8 cellular contexts compared by ENCODE assay signal in the genomic region with DNA sequence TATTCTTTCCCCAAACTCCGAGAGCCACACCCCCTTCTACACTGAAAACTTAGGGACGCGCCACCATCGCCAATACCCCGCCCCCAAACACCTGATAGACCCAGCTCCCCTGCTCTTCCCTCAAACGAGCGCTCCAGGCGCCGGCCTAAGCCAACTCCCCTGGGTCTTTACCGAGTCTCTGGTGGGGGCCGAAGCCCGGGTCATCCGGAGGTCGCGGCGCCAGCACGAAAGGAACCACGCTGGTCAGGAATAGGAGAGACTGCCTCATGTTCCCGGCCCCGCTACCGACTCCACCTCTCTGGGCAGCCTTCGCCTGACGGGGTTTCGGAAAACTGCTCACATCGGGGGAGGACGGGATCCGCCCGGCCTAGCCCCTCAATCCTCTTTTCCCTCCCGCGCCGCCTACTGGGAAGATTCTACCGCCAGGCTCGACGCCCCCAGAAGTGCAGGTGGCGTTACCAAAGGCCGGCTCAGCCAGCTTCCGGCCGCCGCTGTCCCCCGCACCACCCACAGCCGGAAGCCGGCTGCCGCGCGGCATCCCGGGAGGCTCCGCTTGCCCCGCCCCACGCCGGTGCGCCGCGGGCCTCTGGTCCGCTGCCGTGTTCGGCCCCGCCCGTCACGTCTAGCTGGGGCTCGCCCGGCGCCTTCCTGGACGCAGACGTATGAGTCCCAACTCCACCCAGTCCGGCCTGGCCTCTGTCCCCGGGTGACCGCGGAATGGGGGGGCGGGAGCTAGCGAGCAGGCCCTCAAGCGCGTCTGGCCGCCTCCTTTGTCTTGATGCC. TPM values are rescaled to one million over a fixed set of nuclear protein-coding genes. Genes with fewer than 3 reads are reported as not detected.
DNase-seq lines count a peak whose midpoint lies in the region; ATAC-seq and TF ChIP-seq lines count a peak whose summit lies in the region.

TSS of gene ADAM17 (minus strand) at position 493 of the 783 bp plus-strand sequence. CDS start at position 268, 225 bp downstream.

- intact Hi-C loops in mammary epithelial cell (cut with micrococcal nuclease): loop anchor here (1.0 to 5.0 kb wide), 6 partner anchors 52 to 246 kb away; partner anchors contain the start of genes CPSF3 and ITGB1BP1

- ATAC-seq in GM18868 (IDR thresholded peaks at IDR 0.05; ENCODE audit: unreplicated experiment) (peak; percentile 85), HG03108 (IDR thresholded peaks at IDR 0.05; ENCODE audit: unreplicated experiment) (peak; percentile 88)

- peak within 1 kb of the TSS; percentile 91 for H2AFZ ChIP-seq in mammary epithelial cell (ENCODE audit: low read depth, low read length)

- H3K36me3 ChIP-seq in WERI-Rb-1 (peaks cover 16% of the 10 kb centered on the region), mammary epithelial cell (ENCODE audit: insufficient read depth, low read length) (no peaks in the 10 kb centered on the region)

- H3K27me3 ChIP-seq in WERI-Rb-1 (ENCODE audit: insufficient read depth, low read depth, severe bottlenecking) (no peaks in the 10 kb centered on the region), mammary epithelial cell (ENCODE audit: insufficient read depth, low read length) (no peaks in the 10 kb centered on the region)

- TF ChIP-seq CTCF in AG04449 (IDR thresholded peaks at IDR 0.05; ENCODE audit: insufficient read depth, low read length, missing control alignments) (peak; percentile 79), WERI-Rb-1 (IDR thresholded peaks at IDR 0.05; ENCODE audit: low read depth, low read length) (peak; percentile 65), mammary epithelial cell (conservative IDR thresholded peaks at IDR 0.05 in 1 of 2, IDR thresholded peaks at IDR 0.05 in 1 of 2; ENCODE audit: extremely low read depth in 1 of 2, insufficient read depth in 1 of 2, low read depth in 1 of 2, low read length in 2 of 2) (peak; percentile 27 to 47)

- peaks cover 2% of the 10 kb centered on the region for H4K20me1 ChIP-seq in mammary epithelial cell (ENCODE audit: insufficient read depth, low read length)

- H3K9me3 ChIP-seq in WERI-Rb-1 (ENCODE audit: severe bottlenecking) (no peaks in the 10 kb centered on the region), mammary epithelial cell (replicated peaks; ENCODE audit: insufficient read depth, low read length) (no peaks in the 10 kb centered on the region)

- H3K9ac ChIP-seq in mammary epithelial cell (ENCODE audit: insufficient read depth, low read length): peak within 1 kb of the TSS; percentile 97

- in situ Hi-C loops in mammary epithelial cell (cut with MboI; ENCODE audit: low sequenced_read_pairs in 2 of 2): no loop called here

- no TSS peak for BruUV-seq in mammary epithelial cell (replicated peaks; lab: Mats Ljungman, UMichigan)

- POLR2A ChIA-PET in AG04449 (lab: Yijun Ruan, JAX): interaction anchor here (0.6 to 3.1 kb wide), 13 partner anchors 9 to 401 kb away, joined by 3 to 28 read pairs (median 4); partner anchors contain the start of genes CPSF3, ITGB1BP1, TAF1B and YWHAQ

- peak within 1 kb of the TSS; percentile 90 for H3K4me2 ChIP-seq in mammary epithelial cell (ENCODE audit: insufficient read depth, low read depth, low read length)

- DNase-seq in AG04449 (ENCODE audit: low read depth, low spot score) (peak; percentile 76), NCI-H2171 treated with DMSO at 0.1 percent for 48 hours (lab: John Stamatoyannopoulos, UW) (peak; percentile 98), WERI-Rb-1 (peak; percentile 100), mammary epithelial cell (peak; percentile 98), iPS-NIHi7 (ENCODE audit: extremely low spot score) (peak; percentile 93), smooth muscle cell of the brain vasculature (ENCODE audit: low read depth, low spot score) (peak; percentile 90)

- peak within 1 kb of the TSS; percentile 96 for H3K27ac ChIP-seq in WERI-Rb-1
- H3K27ac ChIP-seq in mammary epithelial cell (ENCODE audit: insufficient read depth, low read depth, low read length): peak within 1 kb of the TSS; percentile 89

- H3K4me1 ChIP-seq in mammary epithelial cell (ENCODE audit: insufficient read depth, low read length): peaks cover 31% of the 10 kb centered on the region

- dilution Hi-C loops in mammary epithelial cell (cut with HindIII; ENCODE audit: low sequenced_read_pairs): loop anchor here (5.0 kb wide), 1 partner anchor 72 kb away; no protein-coding TSS in a partner anchor

- CTCF ChIA-PET in AG04449 (lab: Yijun Ruan, JAX) (interaction anchor here (0.7 to 2.6 kb wide), 16 partner anchors 9 to 493 kb away, joined by 3 to 11 read pairs (median 4); no protein-coding TSS in a partner anchor), mammary epithelial cell (lab: Charles Lee; ENCODE audit: low non-redundant PET) (interaction anchor here (0.6 to 0.7 kb wide), 2 partner anchors 213 to 291 kb away, joined by 3 to 5 read pairs; no protein-coding TSS in a partner anchor)

- 2% methylated on average over 27 of the region's 73 CpGs for WGBS in mammary epithelial cell (ENCODE audit: low coverage, missing lambda C conversion rate)

- peak within 1 kb of the TSS; percentile 95 for H3K4me3 ChIP-seq in AG04449 (ENCODE audit: low read depth, low read length)
- H3K4me3 ChIP-seq in WERI-Rb-1 (ENCODE audit: low read depth, low read length): peak within 1 kb of the TSS; percentile 77
- H3K4me3 ChIP-seq in mammary epithelial cell (replicated peaks in 1 of 3; ENCODE audit: insufficient read depth in 1 of 3, low read depth in 2 of 3, low read length in 3 of 3): peak within 1 kb of the TSS; percentile 60 to 98 (median 94)

- peaks cover 65% of the 10 kb centered on the region for H3K79me2 ChIP-seq in mammary epithelial cell (ENCODE audit: insufficient read depth, low read length)

RNA-seq across cellular contexts. Expression of gene ADAM17, which starts in this region (rescaled TPM):
- total RNA-seq in mammary epithelial cell: 10 to 100 TPM; 39.5 to 74.3 TPM
- polyA plus RNA-seq in mammary epithelial cell: 12.8 TPM
- 6.2 TPM for polyA minus RNA-seq in mammary epithelial cell

Comparison
In these comparisons a context has a peak if more than half of its experiments do, and no peak if none do; other contexts are left out.
1. Peak in every context shown above with its lines: DNase-seq, ATAC-seq, H3K4me3 ChIP-seq and H3K27ac ChIP-seq.